ENCODE assay signal across 1 cellular context in genomic region chr21:18384771-18385170, GRCh38.
TF ChIP-seq lines count a peak whose summit lies in the region.

No MANE protein-coding gene starts in this region.

TF ChIP-seq in liver, 16 proteins besides CTCF, POLR2A, EP300 and RAD21 (continued from another document):
- TF ChIP-seq HNF4A (conservative IDR thresholded peaks at IDR 0.05) (no peak), HNF4G (IDR thresholded peaks at IDR 0.05) (no peak), ATF3 (IDR thresholded peaks at IDR 0.05) (no peak), YY1 (IDR thresholded peaks at IDR 0.05) (no peak), NR2F2 (IDR thresholded peaks at IDR 0.05) (no peak)
